In the genomic region with DNA sequence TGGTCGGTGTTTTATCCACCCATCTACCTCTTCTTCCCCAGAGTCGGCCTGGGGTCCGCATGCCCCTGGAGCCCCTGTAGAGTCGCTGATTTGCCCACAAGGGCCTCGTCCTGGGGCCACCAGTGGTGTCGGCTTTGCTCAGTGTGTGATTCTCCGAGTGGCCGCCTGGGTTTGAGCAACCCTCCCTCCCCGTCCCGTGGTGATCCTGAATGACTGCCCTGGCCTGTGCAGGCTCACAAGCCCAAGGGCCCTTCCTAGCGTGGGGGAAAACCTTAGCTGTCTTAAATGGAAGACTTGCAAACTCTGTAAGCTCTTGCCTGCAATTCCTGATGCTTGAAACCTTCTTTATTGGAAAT, we compare ENCODE assay signal across 10 cellular contexts.
A peak's percentile ranks its signal among the peaks of the same experiment; 100 is the strongest.
DNase-seq lines count a peak whose midpoint lies in the region; ATAC-seq and TF ChIP-seq lines count a peak whose summit lies in the region.
"Had no signal": no experiment of that assay in that cellular context is flagged by ENCODE, and none has a peak within 500 bp of the region (broad histone marks: within the 10 kb centered on the region; RNA-seq: fewer than 3 reads in every experiment).

No MANE protein-coding gene starts in this region.

- no peaks in the 10 kb centered on the region for H3K27me3 ChIP-seq in Caco-2 (replicated peaks; ENCODE audit: control insufficient read depth, insufficient read depth, low read length)
- peaks cover 49% of the 10 kb centered on the region for H3K27me3 ChIP-seq in CD4-positive, alpha-beta T cell (ENCODE audit: control insufficient read depth, insufficient read depth, low read length)
- peaks cover 58% of the 10 kb centered on the region for H3K27me3 ChIP-seq in transverse colon

- no peaks in the 10 kb centered on the region for H3K36me3 ChIP-seq in Caco-2 (ENCODE audit: control insufficient read depth, insufficient read depth, low read length)
- no peaks in the 10 kb centered on the region for H3K36me3 ChIP-seq in transverse colon

- H3K9me3 ChIP-seq in Caco-2 (no peaks in the 10 kb centered on the region), transverse colon (no peaks in the 10 kb centered on the region)
- H3K9me3 ChIP-seq in CD4-positive, alpha-beta T cell (ENCODE audit: control insufficient read depth, low read length) = no peaks in the 10 kb centered on the region

- no peaks in the 10 kb centered on the region for H3K4me1 Mint-ChIP-seq in Caco-2 (ENCODE audit: low read depth, unreplicated experiment)
- peaks cover 5 to 12% (median 10%) of the 10 kb centered on the region in 4 donors for H3K4me1 Mint-ChIP-seq in naive thymus-derived CD8-positive, alpha-beta T cell
- H3K4me1 Mint-ChIP-seq in CD4-positive, alpha-beta T cell (ENCODE audit: low read depth) = peaks cover 13% of the 10 kb centered on the region

- BruUV-seq in Caco-2 (replicated peaks; lab: Mats Ljungman, UMichigan) = no TSS peak

- POLR2A ChIA-PET in Caco-2 (lab: Charles Lee) = no interaction called here
- POLR2A ChIA-PET in naive thymus-derived CD8-positive, alpha-beta T cell (lab: Charles Lee) = no interaction called here
- POLR2A ChIA-PET in CD4-positive, alpha-beta T cell (lab: Charles Lee) = no interaction called here

- no peak for ATAC-seq in naive thymus-derived CD8-positive, alpha-beta T cell
- no peak for ATAC-seq in CD4-positive, alpha-beta T cell (ENCODE audit: poor library complexity)

- peak in 1 of 2 experiments; percentile 16 for TF ChIP-seq CTCF in Caco-2 (IDR thresholded peaks at IDR 0.05; ENCODE audit: insufficient read depth in 1 of 2, low read depth in 1 of 2, low read length in 1 of 2, severe bottlenecking in 1 of 2, unreplicated experiment in 1 of 2)
- no peak for TF ChIP-seq CTCF in CD4-positive, alpha-beta T cell (IDR thresholded peaks at IDR 0.05)
- TF ChIP-seq CTCF in transverse colon (IDR thresholded peaks at IDR 0.05) = no peak

- no peak for TF ChIP-seq POLR2A in transverse colon (IDR thresholded peaks at IDR 0.05)

- peak overlapping the region; percentile 67 for H3K4me3 Mint-ChIP-seq in Caco-2 (ENCODE audit: unreplicated experiment)
- H3K4me3 Mint-ChIP-seq in naive thymus-derived CD8-positive, alpha-beta T cell = peak overlapping the region in 7 of 10 donors; percentile 25 to 67 (median 56)
- no peak overlapping the region for H3K4me3 Mint-ChIP-seq in CD4-positive, alpha-beta T cell

- H3K27ac Mint-ChIP-seq in Caco-2 (ENCODE audit: unreplicated experiment) = no peak overlapping the region
- H3K27ac Mint-ChIP-seq in naive thymus-derived CD8-positive, alpha-beta T cell = no peak overlapping the region
- H3K27ac Mint-ChIP-seq in CD4-positive, alpha-beta T cell = no peak overlapping the region

- intact Hi-C loops in Caco-2 (cut with micrococcal nuclease; ENCODE audit: unreplicated experiment) (no loop called here), transverse colon (cut with DNase I; ENCODE audit: low total_unique reads) (no loop called here)
- intact Hi-C loops in CD4-positive, alpha-beta T cell (cut with DNase I, micrococcal nuclease) = no loop called here

- no peaks in the 10 kb centered on the region for H3K9me3 Mint-ChIP-seq in Caco-2 (ENCODE audit: unreplicated experiment)
- no peaks in the 10 kb centered on the region for H3K9me3 Mint-ChIP-seq in naive thymus-derived CD8-positive, alpha-beta T cell
- H3K9me3 Mint-ChIP-seq in CD4-positive, alpha-beta T cell = no peaks in the 10 kb centered on the region

- peaks cover 22% of the 10 kb centered on the region for H3K27me3 Mint-ChIP-seq in Caco-2 (ENCODE audit: insufficient read depth, unreplicated experiment)
- H3K27me3 Mint-ChIP-seq in naive thymus-derived CD8-positive, alpha-beta T cell = peaks cover 24 to 70% (median 50%) of the 10 kb centered on the region in 5 donors
- peaks cover 75% of the 10 kb centered on the region for H3K27me3 Mint-ChIP-seq in CD4-positive, alpha-beta T cell

- no peak overlapping the region for H3K4me3 ChIP-seq in Caco-2 (ENCODE audit: low read depth, low read length)
- H3K4me3 ChIP-seq in transverse colon = no peak overlapping the region

- peaks cover 8% of the 10 kb centered on the region; the same call in 1 of the 2 replicates for H3K4me1 ChIP-seq in Caco-2
- H3K4me1 ChIP-seq in transverse colon = peaks cover 6 to 12% (median 11%) of the 10 kb centered on the region in 4 donors

- H3K27ac ChIP-seq in CD4-positive, alpha-beta T cell (ENCODE audit: low read depth, low read length) = no peak overlapping the region
- no peak overlapping the region for H3K27ac ChIP-seq in transverse colon

- no peak for TF ChIP-seq EP300 in transverse colon (IDR thresholded peaks at IDR 0.05; ENCODE audit: low read depth)

- 50 to 59% methylated on average over 6 to 11 of the region's 11 CpGs for WGBS in transverse colon (ENCODE audit: low coverage in 1 of 2), 2 donors

- CTCF ChIA-PET in Caco-2 (lab: Charles Lee) = interaction anchor here (0.7 kb wide), 1 partner anchor 194 kb away, joined by 4 read pairs; no protein-coding TSS in a partner anchor
- CTCF ChIA-PET in CD4-positive, alpha-beta T cell (lab: Charles Lee) = no interaction called here

- DNase-seq in Caco-2 (peak; percentile 53 to 59), HuH-7.5 (ENCODE audit: low spot score) (peak; percentile 74), ecto neural progenitor cell (ENCODE audit: low spot score) (peak; percentile 68), NCI-H345 treated with DMSO at 0.1 percent for 48 hours (lab: John Stamatoyannopoulos, UW; ENCODE audit: unreplicated experiment) (no peak), DMS153 treated with DMSO at 0.1 percent for 48 hours (lab: John Stamatoyannopoulos, UW; ENCODE audit: unreplicated experiment) (no peak), transverse colon (no peak)
- no peak for DNase-seq in naive thymus-derived CD8-positive, alpha-beta T cell
- DNase-seq in CD4-positive, alpha-beta T cell = no peak
- DNase-seq: KBM-7; stimulated activated CD8-positive, alpha-beta memory T cell treated with anti-CD3 and anti-CD28 coated beads, Interleukin-4, amount 100 ng/mL, for 48 hours had no signal

- peaks cover 6% of the 10 kb centered on the region for H3K36me3 Mint-ChIP-seq in Caco-2 (ENCODE audit: insufficient read depth, unreplicated experiment)
- H3K36me3 Mint-ChIP-seq in naive thymus-derived CD8-positive, alpha-beta T cell = no peaks in the 10 kb centered on the region
- H3K36me3 Mint-ChIP-seq in CD4-positive, alpha-beta T cell (ENCODE audit: low read depth) = no peaks in the 10 kb centered on the region

- in situ Hi-C loops in transverse colon (cut with MboI; ENCODE audit: low pct_ligation_motif_present in 1 of 4, low pct_unique_long_range_greater_than_20kb in 1 of 4, low sequenced_read_pairs in 3 of 4) = no loop called here

Comparison
In these comparisons a context has a peak if more than half of its experiments do, and no peak if none do; other contexts are left out.
1. DNase-seq: peak in Caco-2 (2 of 2), HuH-7.5 (single experiment) and ecto neural progenitor cell (single experiment); none in naive thymus-derived CD8-positive, alpha-beta T cell (0 of 10), NCI-H345 treated with DMSO at 0.1 percent for 48 hours (single experiment), CD4-positive, alpha-beta T cell (0 of 10), DMS153 treated with DMSO at 0.1 percent for 48 hours (single experiment) and transverse colon (single experiment).